In the genomic region with DNA sequence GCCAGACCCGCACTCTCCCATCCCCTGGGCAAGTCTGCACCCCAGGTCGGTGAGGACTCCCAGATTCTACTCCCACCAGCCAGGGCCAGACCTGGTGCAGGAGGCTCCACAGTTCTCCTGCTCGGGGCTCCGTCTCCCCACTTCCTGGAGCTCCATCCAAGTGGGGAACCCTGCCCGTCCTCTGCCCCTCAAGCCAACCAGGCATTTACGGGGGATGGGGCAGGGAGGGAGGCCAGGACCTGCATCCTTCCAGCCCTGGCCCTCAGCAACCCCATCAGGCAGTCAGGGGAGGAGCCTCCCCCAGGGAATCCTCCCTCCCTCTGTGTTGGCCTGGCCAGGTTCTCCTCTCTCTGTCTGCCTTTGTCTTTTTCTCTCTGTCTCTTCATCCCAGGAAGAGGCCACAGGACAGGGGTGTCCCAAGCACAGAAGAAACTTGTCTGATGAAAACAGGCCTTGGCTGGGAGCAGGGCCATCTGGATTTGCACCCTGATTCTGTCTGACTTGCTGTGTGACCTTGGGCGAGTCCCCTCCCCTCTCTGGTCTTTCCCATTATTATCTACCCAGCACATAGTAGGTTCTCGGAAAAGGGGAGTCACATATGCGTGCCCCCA, we compare ENCODE assay signal across 16 cellular contexts. TPM values are rescaled to one million over a fixed set of nuclear protein-coding genes. Genes with fewer than 3 reads are reported as not detected.
DNase-seq lines count a peak whose midpoint lies in the region; ATAC-seq and TF ChIP-seq lines count a peak whose summit lies in the region.
"Had no signal": no experiment of that assay in that cellular context is flagged by ENCODE, and none has a peak within 500 bp of the region (broad histone marks: within the 10 kb centered on the region; RNA-seq: fewer than 3 reads in every experiment).

No MANE protein-coding gene starts in this region.

- H3K27me3 Mint-ChIP-seq in GM23338 (ENCODE audit: insufficient read depth, low read depth, poor library complexity) (peaks cover 20% of the 10 kb centered on the region), WTC11 (ENCODE audit: low read depth) (no peaks in the 10 kb centered on the region), immature natural killer cell (ENCODE audit: low read depth in 3 of 3) (peaks cover 9 to 22% (median 12%) of the 10 kb centered on the region in 3 donors)
- H3K27me3 Mint-ChIP-seq: activated naive CD4-positive, alpha-beta T cell treated with anti-CD3 and anti-CD28 coated beads, Interleukin-2, amount 50 U/mL, for 24 hours had no signal

- TF ChIP-seq EP300 in gastroesophageal sphincter (IDR thresholded peaks at IDR 0.05): no peak

- 33 to 94% methylated on average over 1 to 3 of the region's 9 CpGs for WGBS in gastroesophageal sphincter (ENCODE audit: low coverage in 1 of 2), 2 donors

- DNase-seq in GM23338 (ENCODE audit: low spot score): no peak
- DNase-seq in WTC11 (ENCODE audit: low spot score): no peak
- no peak for DNase-seq in immature natural killer cell
- no peak for DNase-seq in NK-92 treated with Interleukin-12 subunit alpha and Interleukin-12 subunit beta, amount 100 ng/mL, for 24 hours (lab: John Stamatoyannopoulos, UW)
- no peak for DNase-seq in T-helper 2 cell
- DNase-seq: DMS79, foreskin fibroblast, left cardiac atrium, natural killer cell, NCI-H1105 treated with DMSO at 0.1 percent for 48 hours, NCI-H526, Right ventricle myocardium superior had no signal

- TF ChIP-seq POLR2A in gastroesophageal sphincter (IDR thresholded peaks at IDR 0.05): no peak

- H2AFZ ChIP-seq in GM23338: no peak overlapping the region

- H3K4me3 ChIP-seq in GM23338 (no peak overlapping the region), gastroesophageal sphincter (no peak overlapping the region), skin epidermis (no peak overlapping the region)

- H3K4me1 Mint-ChIP-seq in GM23338: peaks cover 21% of the 10 kb centered on the region
- peaks cover 9% of the 10 kb centered on the region for H3K4me1 Mint-ChIP-seq in WTC11
- H3K4me1 Mint-ChIP-seq in immature natural killer cell: peaks cover under 1 to 2% of the 10 kb centered on the region in 2 donors

- H3K27ac ChIP-seq in GM23338 (ENCODE audit: low read depth) (no peak overlapping the region), gastroesophageal sphincter (peak overlapping the region in 3 of 4 donors; percentile 8 to 89 (median 89)), skin epidermis (peak overlapping the region in 13 of 21 experiments; percentile 10 to 79 (median 73))

- no peak overlapping the region for H3K4me3 Mint-ChIP-seq in GM23338
- H3K4me3 Mint-ChIP-seq in WTC11: no peak overlapping the region
- H3K4me3 Mint-ChIP-seq in immature natural killer cell: no peak overlapping the region
- H3K4me3 Mint-ChIP-seq: activated naive CD4-positive, alpha-beta T cell treated with anti-CD3 and anti-CD28 coated beads, Interleukin-2, amount 50 U/mL, for 24 hours; natural killer cell had no signal

- H3K27me3 ChIP-seq in GM23338 (ENCODE audit: insufficient read depth) (no peaks in the 10 kb centered on the region), gastroesophageal sphincter (no peaks in the 10 kb centered on the region)

- no peaks in the 10 kb centered on the region for H3K9me3 Mint-ChIP-seq in GM23338
- no peaks in the 10 kb centered on the region for H3K9me3 Mint-ChIP-seq in WTC11
- H3K9me3 Mint-ChIP-seq in immature natural killer cell: no peaks in the 10 kb centered on the region
- H3K9me3 Mint-ChIP-seq: activated naive CD4-positive, alpha-beta T cell treated with anti-CD3 and anti-CD28 coated beads, Interleukin-2, amount 50 U/mL, for 24 hours; natural killer cell had no signal

- peak; percentile 38 for ATAC-seq in GM23338
- ATAC-seq in WTC11: no peak
- no peak for ATAC-seq in gastroesophageal sphincter
- ATAC-seq in HG02852 (IDR thresholded peaks at IDR 0.05; ENCODE audit: unreplicated experiment): no peak
- ATAC-seq: natural killer cell had no signal

- H3K79me2 ChIP-seq in GM23338 (replicated peaks; ENCODE audit: insufficient read depth): no peaks in the 10 kb centered on the region

- H3F3A ChIP-seq in GM23338 (replicated peaks; ENCODE audit: low read depth): no peaks in the 10 kb centered on the region

- H3K36me3 ChIP-seq in GM23338 (ENCODE audit: insufficient read depth) (no peaks in the 10 kb centered on the region; the same call in 1 of the 2 replicates), gastroesophageal sphincter (no peaks in the 10 kb centered on the region)

- H3K36me3 Mint-ChIP-seq in GM23338 (ENCODE audit: low read depth) (no peaks in the 10 kb centered on the region), WTC11 (no peaks in the 10 kb centered on the region), immature natural killer cell (peaks cover 0 to 3% (median 0%) of the 10 kb centered on the region in 3 donors)
- H3K36me3 Mint-ChIP-seq: activated naive CD4-positive, alpha-beta T cell treated with anti-CD3 and anti-CD28 coated beads, Interleukin-2, amount 50 U/mL, for 24 hours; natural killer cell had no signal

- no peaks in the 10 kb centered on the region for H4K20me1 ChIP-seq in GM23338 (replicated peaks; ENCODE audit: insufficient read depth)

- H3K4me1 ChIP-seq in GM23338 (ENCODE audit: insufficient read depth) (peaks cover 1% of the 10 kb centered on the region; the same call in 1 of the 2 replicates), gastroesophageal sphincter (peaks cover 11 to 63% (median 47%) of the 10 kb centered on the region in 3 donors)

- H3K9me2 ChIP-seq in GM23338 (ENCODE audit: insufficient read depth): no peaks in the 10 kb centered on the region

- H3K27ac Mint-ChIP-seq in GM23338 (peak overlapping the region; percentile 78; the same call in 1 of the 2 replicates), WTC11 (no peak overlapping the region), immature natural killer cell (no peak overlapping the region)
- H3K27ac Mint-ChIP-seq: activated naive CD4-positive, alpha-beta T cell treated with anti-CD3 and anti-CD28 coated beads, Interleukin-2, amount 50 U/mL, for 24 hours had no signal

- CTCF ChIA-PET in WTC11 (lab: Charles Lee): interaction anchor here (1.3 to 1.5 kb wide), 2 partner anchors 12 to 92 kb away, joined by 4 to 5 read pairs; no protein-coding TSS in a partner anchor

- H3K9me3 ChIP-seq in gastroesophageal sphincter: no peaks in the 10 kb centered on the region

- POLR2A ChIA-PET in WTC11 (lab: Charles Lee): no interaction called here

- TF ChIP-seq CTCF in GM23338 (conservative IDR thresholded peaks at IDR 0.05; ENCODE audit: low read depth in 2 of 2) (no peak), WTC11 (IDR thresholded peaks at IDR 0.05) (no peak), gastroesophageal sphincter (IDR thresholded peaks at IDR 0.05) (no peak)

- no peak overlapping the region for H3K4me2 ChIP-seq in GM23338

TF ChIP-seq in GM23338, 12 proteins besides CTCF, POLR2A, EP300 and RAD21 (continues in another document):
- no peak for TF ChIP-seq EZH2phosphoT487 (IDR thresholded peaks at IDR 0.05; ENCODE audit: unreplicated experiment)
- TF ChIP-seq, protein P1, sequence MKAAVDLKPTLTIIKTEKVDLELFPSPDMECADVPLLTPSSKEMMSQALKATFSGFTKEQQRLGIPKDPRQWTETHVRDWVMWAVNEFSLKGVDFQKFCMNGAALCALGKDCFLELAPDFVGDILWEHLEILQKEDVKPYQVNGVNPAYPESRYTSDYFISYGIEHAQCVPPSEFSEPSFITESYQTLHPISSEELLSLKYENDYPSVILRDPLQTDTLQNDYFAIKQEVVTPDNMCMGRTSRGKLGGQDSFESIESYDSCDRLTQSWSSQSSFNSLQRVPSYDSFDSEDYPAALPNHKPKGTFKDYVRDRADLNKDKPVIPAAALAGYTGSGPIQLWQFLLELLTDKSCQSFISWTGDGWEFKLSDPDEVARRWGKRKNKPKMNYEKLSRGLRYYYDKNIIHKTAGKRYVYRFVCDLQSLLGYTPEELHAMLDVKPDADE (IDR thresholded peaks at IDR 0.05): no peak

TF ChIP-seq in WTC11, 78 proteins besides CTCF, POLR2A, EP300 and RAD21:
- TF ChIP-seq NFE2L1 (CRISPR knock-in tag; IDR thresholded peaks at IDR 0.05): no peak
- TF ChIP-seq GTF2I (CRISPR knock-in tag; conservative IDR thresholded peaks at IDR 0.05): 0 out of 2 replicates have a peak, but pooled peaks have one; percentile 7

RNA-seq across cellular contexts. Expression of gene EPHA2, which starts 18.5 kb away (rescaled TPM):
- 35.0 and 51.2 TPM in 2 replicates for total RNA-seq in GM23338 (2014; rRNA removed; shearing (Covaris generic))
- polyA plus RNA-seq in GM23338 (2016; fragmentation: Nextera tagmentation; extraction: Ambion mirVana) (7.5 and 8.5 TPM in 2 replicates), immature natural killer cell (not detected)
- total RNA-seq in WTC11 (2021) (31.4 to 44.4 TPM (median 31.7 TPM) in 3 replicates), gastroesophageal sphincter (10 to 100 TPM in 2 of 4 donors, 1 to 10 TPM in 2; 8.9 to 16.1 (median 12.4) TPM)

RNA-seq across cellular contexts. Expression of gene ARHGEF19, which starts 38.1 kb away (rescaled TPM):
- 37.5 and 46.4 TPM in 2 replicates for total RNA-seq in GM23338 (2014; rRNA removed; shearing (Covaris generic))
- 19.5 and 22.5 TPM in 2 replicates for polyA plus RNA-seq in GM23338 (2016; fragmentation: Nextera tagmentation; extraction: Ambion mirVana)
- 51.1 to 53.1 TPM (median 52.9 TPM) in 3 replicates for total RNA-seq in WTC11 (2021)
- total RNA-seq in gastroesophageal sphincter: 1 to 10 TPM; 2.8 to 3.6 (median 3.4) TPM
- 10 to 100 TPM in 2 of 3 donors, 1 to 10 TPM in 1; 6.1 to 14.3 (median 14.0) TPM for polyA plus RNA-seq in immature natural killer cell
